In the genomic region with DNA sequence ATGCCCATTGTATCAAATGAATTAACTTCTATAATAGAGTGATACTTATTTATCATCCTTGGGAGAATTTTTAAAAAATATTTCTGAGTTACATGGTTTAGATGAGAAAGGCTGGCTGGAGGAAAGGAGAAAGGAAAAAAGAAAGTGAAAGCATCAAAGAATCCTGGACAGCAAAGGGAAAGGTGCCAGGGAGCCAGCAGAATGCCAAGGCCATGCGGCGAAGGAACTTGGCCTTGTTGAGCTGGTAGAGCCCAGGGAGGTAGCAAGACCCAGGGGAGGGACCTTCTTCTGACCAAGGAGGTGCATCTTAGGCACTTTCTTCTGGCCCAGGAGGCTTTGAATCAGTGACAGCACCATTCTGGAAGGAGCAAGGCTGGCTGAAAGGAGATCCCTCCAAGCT, we compare ENCODE assay signal across 23 cellular contexts.
"Had no signal": no experiment of that assay in that cellular context is flagged by ENCODE, and none has a peak within 500 bp of the region (broad histone marks: within the 10 kb centered on the region; RNA-seq: fewer than 3 reads in every experiment).

No MANE protein-coding gene starts in this region.

- H3K4me3 ChIP-seq: hepatocyte, left ventricle myocardium inferior had no signal

- DNase-seq: activated CD4-positive, alpha-beta T cell treated with anti-CD3 and anti-CD28 coated beads for 1 hour; activated CD8-positive, alpha-beta memory T cell treated with anti-CD3 and anti-CD28 coated beads for 24 hours; activated CD8-positive, alpha-beta memory T cell treated with anti-CD3 and anti-CD28 coated beads, Interleukin-2, amount 50 U/mL, for 48 hours; activated effector memory CD4-positive, alpha-beta T cell treated with anti-CD3 and anti-CD28 coated beads, Interleukin-2, amount 50 U/mL, for 16 hours; activated naive CD4-positive, alpha-beta T cell treated with anti-CD3 and anti-CD28 coated beads, Interleukin-2, amount 50 U/mL, for 16 hours; activated T-cell treated with anti-CD3 and anti-CD28 coated beads, Interleukin-2, amount 50 U/mL, for 48 hours; cerebellar nuclear complex; cortex of kidney; effector CD4-positive, alpha-beta T cell; foreskin fibroblast; left ventricle myocardium inferior; natural killer cell; retina; stimulated activated CD4-positive, alpha-beta T cell treated with anti-CD3 and anti-CD28 coated beads, Interleukin-12 subunit alpha, Interleukin-12 subunit beta, amount 100 ng/mL, for 4 hours; stimulated activated CD4-positive, alpha-beta T cell treated with anti-CD3 and anti-CD28 coated beads, Interleukin-2, amount 100 ng/mL, for 24 hours; stimulated activated naive CD4-positive, alpha-beta T cell treated with Interleukin-2 at 50 U/mL for 16 hours; SW 1271; T-helper 2 cell; WERI-Rb-1 had no signal

- H3K36me3 ChIP-seq: left ventricle myocardium inferior, neutrophil, WERI-Rb-1 had no signal

- H3K27me3 ChIP-seq: hepatocyte, neutrophil had no signal

- FAIRE-seq: astrocyte, bronchial epithelial cell had no signal

- ATAC-seq: natural killer cell had no signal

- H3K9me3 ChIP-seq: left ventricle myocardium inferior, neutrophil had no signal

- H3K4me1 ChIP-seq: left ventricle myocardium inferior had no signal

- H3K27ac ChIP-seq: hepatocyte, left ventricle myocardium inferior, neutrophil, WERI-Rb-1 had no signal
